ENCODE assay signal across 24 cellular contexts in genomic region chr11:84969103-84969502, GRCh38.
DNase-seq lines count a peak whose midpoint lies in the region; ATAC-seq and TF ChIP-seq lines count a peak whose summit lies in the region.
"Had no signal": no experiment of that assay in that cellular context is flagged by ENCODE, and none has a peak within 500 bp of the region (broad histone marks: within the 10 kb centered on the region; RNA-seq: fewer than 3 reads in every experiment).

No MANE protein-coding gene starts in this region.

- peak overlapping the region; percentile 13 for H3K27ac ChIP-seq in mesodermal cell (ENCODE audit: low read depth, low read length, severe bottlenecking)
- H3K27ac ChIP-seq: breast epithelium, vagina had no signal

- H3K4me3 Mint-ChIP-seq in naive thymus-derived CD8-positive, alpha-beta T cell, result no peak overlapping the region
- H3K4me3 Mint-ChIP-seq: activated naive CD8-positive, alpha-beta T cell treated with anti-CD3 and anti-CD28 coated beads, Interleukin-2, amount 10 ng/mL, durations not matched to agents 7 days and 5 days; CD14-positive monocyte had no signal

- no peak for DNase-seq in left ventricle myocardium superior
- no peak for DNase-seq in Right ventricle myocardium inferior (ENCODE audit: missing footprints)
- peak; percentile 16 for DNase-seq in fibroblast of mammary gland (ENCODE audit: low read depth)
- DNase-seq in GM13977 (ENCODE audit: low spot score), result no peak
- no peak for DNase-seq in naive thymus-derived CD8-positive, alpha-beta T cell
- DNase-seq in NCI-H2029 treated with DMSO at 0.1 percent for 48 hours (lab: John Stamatoyannopoulos, UW), result no peak
- DNase-seq: activated CD4-positive, alpha-beta T cell treated with anti-CD3 and anti-CD28 coated beads, Interleukin-2, amount 50 U/mL, for 1 hour; activated CD8-positive, alpha-beta memory T cell treated with anti-CD3 and anti-CD28 coated beads, Interleukin-2, amount 50 U/mL, for 4 hours; activated naive CD8-positive, alpha-beta T cell treated with anti-CD3 and anti-CD28 coated beads, Interleukin-2, amount 10 ng/mL, durations not matched to agents 7 days and 5 days; DMS 273 treated with DMSO at 0.1 percent for 48 hours; foreskin melanocyte; GDM1; left colon; MM.1S; NCI-H146; NCI-H2171 treated with DMSO at 0.1 percent for 48 hours; NCI-H748 treated with DMSO at 0.1 percent for 48 hours; SHP77 treated with DMSO at 0.1 percent for 48 hours had no signal

- H3K27ac Mint-ChIP-seq in naive thymus-derived CD8-positive, alpha-beta T cell, result no peak overlapping the region
- H3K27ac Mint-ChIP-seq: activated naive CD8-positive, alpha-beta T cell treated with anti-CD3 and anti-CD28 coated beads, Interleukin-2, amount 10 ng/mL, durations not matched to agents 7 days and 5 days; activated T-helper 2 cell treated with anti-CD3 and anti-CD28 coated beads, Interferon-gamma antibody, Interleukin-2, Interleukin-4, amounts not matched to agents 10 μg/mL and 5 μg/mL and 100 μg/mL, durations not matched to agents 14 hours and 24 hours and 36 hours; CD14-positive monocyte had no signal

- no peaks in the 10 kb centered on the region for H3K9me3 ChIP-seq in mesodermal cell (ENCODE audit: control insufficient read depth, low read length)
- H3K9me3 ChIP-seq: breast epithelium, vagina had no signal

- H3K4me1 ChIP-seq in mesodermal cell (ENCODE audit: control insufficient read depth, insufficient read depth, low read length, poor library complexity, severe bottlenecking), result no peaks in the 10 kb centered on the region
- H3K4me1 ChIP-seq: breast epithelium, vagina had no signal

- POLR2A ChIA-PET in naive thymus-derived CD8-positive, alpha-beta T cell (lab: Charles Lee), result no interaction called here

- WGBS in mesodermal cell (ENCODE audit: insufficient coverage in 2 of 2), 2 experiments, result 57 to 100% methylated on average over 1 of the region's 2 CpGs

- in situ Hi-C loops in GM13977 (cut with MboI; ENCODE audit: low pct_unique_long_range_greater_than_20kb, low sequenced_read_pairs, unreplicated experiment), result no loop called here

- no peaks in the 10 kb centered on the region for H3K27me3 Mint-ChIP-seq in naive thymus-derived CD8-positive, alpha-beta T cell
- H3K27me3 Mint-ChIP-seq: activated naive CD8-positive, alpha-beta T cell treated with anti-CD3 and anti-CD28 coated beads, Interleukin-2, amount 10 ng/mL, durations not matched to agents 7 days and 5 days had no signal

- H3K9me3 Mint-ChIP-seq in naive thymus-derived CD8-positive, alpha-beta T cell, result peaks cover 9 to 74% (median 28%) of the 10 kb centered on the region in 9 donors

- H3K4me1 Mint-ChIP-seq in naive thymus-derived CD8-positive, alpha-beta T cell, result no peaks in the 10 kb centered on the region
- H3K4me1 Mint-ChIP-seq: activated naive CD8-positive, alpha-beta T cell treated with anti-CD3 and anti-CD28 coated beads, Interleukin-2, amount 10 ng/mL, durations not matched to agents 7 days and 5 days; CD14-positive monocyte had no signal

- intact Hi-C loops in left ventricle myocardium superior (cut with micrococcal nuclease) (no loop called here), Right ventricle myocardium inferior (cut with DNase I) (no loop called here)

- H3K36me3 ChIP-seq in mesodermal cell (ENCODE audit: control insufficient read depth, insufficient read depth, low read length), result no peaks in the 10 kb centered on the region
- H3K36me3 ChIP-seq: breast epithelium, vagina had no signal

- H3K36me3 Mint-ChIP-seq in naive thymus-derived CD8-positive, alpha-beta T cell, result peaks cover 0 to 20% (median 0%) of the 10 kb centered on the region in 3 donors
- H3K36me3 Mint-ChIP-seq: activated naive CD8-positive, alpha-beta T cell treated with anti-CD3 and anti-CD28 coated beads, Interleukin-2, amount 10 ng/mL, durations not matched to agents 7 days and 5 days; CD14-positive monocyte had no signal

- ATAC-seq in left ventricle myocardium superior (peak; percentile 70), Right ventricle myocardium inferior (no peak)
- no peak for ATAC-seq in activated CD4-positive, CD25-positive, alpha-beta regulatory T cell treated with anti-CD3 and anti-CD28 coated beads, Interleukin-2, amount 50 U/mL, for 24 hours
- ATAC-seq in naive thymus-derived CD8-positive, alpha-beta T cell, result no peak
- ATAC-seq: left colon had no signal

- H3K4me3 ChIP-seq in fibroblast of mammary gland (ENCODE audit: control insufficient read depth, low read depth, low read length) (no peak overlapping the region), mesodermal cell (ENCODE audit: extremely low read depth, insufficient read depth, low read length, poor library complexity, severe bottlenecking) (no peak overlapping the region)
- H3K4me3 ChIP-seq: breast epithelium, vagina had no signal

- TF ChIP-seq CTCF in fibroblast of mammary gland (conservative IDR thresholded peaks at IDR 0.05; ENCODE audit: control insufficient read depth, insufficient read depth, low read depth, low read length), result no peak
- no peak for TF ChIP-seq CTCF in GM13977 (IDR thresholded peaks at IDR 0.05; ENCODE audit: extremely low read depth, insufficient read depth, missing control alignments)
